In the genomic region with DNA sequence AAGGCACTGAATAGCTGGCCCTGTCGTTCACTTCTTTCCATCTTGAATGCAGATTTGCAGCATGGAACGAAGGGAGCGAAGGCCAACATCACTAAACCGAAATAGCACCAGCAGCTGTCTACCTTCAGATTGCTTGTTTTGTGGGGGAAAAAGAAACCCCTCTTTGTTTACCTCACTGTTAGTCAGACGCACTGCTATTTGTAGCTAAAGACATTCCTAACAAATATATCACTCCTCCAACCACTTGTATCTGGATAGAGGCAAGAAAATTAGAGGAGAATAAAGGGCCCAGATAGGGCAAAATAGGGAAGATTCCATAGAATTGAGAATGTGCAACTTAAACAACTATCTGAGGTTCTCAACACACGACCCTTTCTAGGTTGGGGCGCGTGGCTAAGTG, we compare ENCODE assay signal across 1 cellular context.
TF ChIP-seq lines count a peak whose summit lies in the region.

No MANE protein-coding gene starts in this region.

TF ChIP-seq in IMR-90, 13 proteins besides CTCF, POLR2A, EP300 and RAD21:
- TF ChIP-seq FOS (IDR thresholded peaks at IDR 0.05; ENCODE audit: low read depth, low read length) (no peak), RFX5 (IDR thresholded peaks at IDR 0.05; ENCODE audit: low read depth, low read length) (no peak), CEBPB (IDR thresholded peaks at IDR 0.05; ENCODE audit: low read depth, low read length) (no peak)
- TF ChIP-seq, protein P1, sequence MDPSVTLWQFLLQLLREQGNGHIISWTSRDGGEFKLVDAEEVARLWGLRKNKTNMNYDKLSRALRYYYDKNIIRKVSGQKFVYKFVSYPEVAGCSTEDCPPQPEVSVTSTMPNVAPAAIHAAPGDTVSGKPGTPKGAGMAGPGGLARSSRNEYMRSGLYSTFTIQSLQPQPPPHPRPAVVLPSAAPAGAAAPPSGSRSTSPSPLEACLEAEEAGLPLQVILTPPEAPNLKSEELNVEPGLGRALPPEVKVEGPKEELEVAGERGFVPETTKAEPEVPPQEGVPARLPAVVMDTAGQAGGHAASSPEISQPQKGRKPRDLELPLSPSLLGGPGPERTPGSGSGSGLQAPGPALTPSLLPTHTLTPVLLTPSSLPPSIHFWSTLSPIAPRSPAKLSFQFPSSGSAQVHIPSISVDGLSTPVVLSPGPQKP (IDR thresholded peaks at IDR 0.05; ENCODE audit: borderline replicate concordance, low read depth, low read length) = no peak
